In the genomic region with DNA sequence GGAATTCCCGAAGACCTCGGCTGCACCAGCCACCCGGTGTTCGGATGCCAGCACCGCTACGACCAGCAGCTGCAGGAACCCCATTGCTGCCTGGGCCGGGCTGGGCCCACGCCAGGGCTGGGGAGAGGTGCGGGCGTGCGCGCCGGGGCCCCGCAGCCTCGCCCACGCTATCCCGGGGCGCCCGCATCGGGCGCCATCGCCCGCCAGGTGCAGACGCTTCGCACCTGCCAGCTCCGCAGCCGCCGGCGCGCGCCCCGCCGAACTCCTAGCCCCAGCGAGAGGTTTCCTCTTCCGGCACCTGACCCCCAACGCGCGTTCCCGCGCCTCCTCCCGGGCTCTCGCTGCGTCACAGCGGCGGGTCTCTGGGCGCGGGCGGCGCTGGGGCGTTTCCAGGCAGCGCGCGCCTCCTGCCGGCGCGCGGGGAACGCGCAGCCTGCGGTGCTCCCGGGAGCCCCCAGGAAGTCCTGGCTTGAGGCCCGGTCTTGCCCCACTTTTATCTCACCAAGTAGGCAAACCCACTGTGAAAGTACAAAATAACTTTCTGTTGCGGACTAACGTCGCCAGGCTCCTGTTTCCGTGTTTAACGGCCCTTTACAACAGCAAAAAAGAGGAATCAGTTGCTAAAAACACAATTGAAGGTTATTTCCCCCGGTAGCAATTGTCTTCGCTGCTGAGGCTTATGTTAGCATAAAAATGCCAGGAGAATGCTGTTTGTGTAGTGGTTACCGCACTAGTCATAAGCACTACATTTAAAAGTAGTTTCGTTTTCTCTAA, we compare ENCODE assay signal across 8 cellular contexts. TPM values are rescaled to one million over a fixed set of nuclear protein-coding genes. Genes with fewer than 3 reads are reported as not detected.
A peak's percentile ranks its signal among the peaks of the same experiment; 100 is the strongest.
DNase-seq lines count a peak whose midpoint lies in the region; ATAC-seq and TF ChIP-seq lines count a peak whose summit lies in the region.

A gene with protein sequence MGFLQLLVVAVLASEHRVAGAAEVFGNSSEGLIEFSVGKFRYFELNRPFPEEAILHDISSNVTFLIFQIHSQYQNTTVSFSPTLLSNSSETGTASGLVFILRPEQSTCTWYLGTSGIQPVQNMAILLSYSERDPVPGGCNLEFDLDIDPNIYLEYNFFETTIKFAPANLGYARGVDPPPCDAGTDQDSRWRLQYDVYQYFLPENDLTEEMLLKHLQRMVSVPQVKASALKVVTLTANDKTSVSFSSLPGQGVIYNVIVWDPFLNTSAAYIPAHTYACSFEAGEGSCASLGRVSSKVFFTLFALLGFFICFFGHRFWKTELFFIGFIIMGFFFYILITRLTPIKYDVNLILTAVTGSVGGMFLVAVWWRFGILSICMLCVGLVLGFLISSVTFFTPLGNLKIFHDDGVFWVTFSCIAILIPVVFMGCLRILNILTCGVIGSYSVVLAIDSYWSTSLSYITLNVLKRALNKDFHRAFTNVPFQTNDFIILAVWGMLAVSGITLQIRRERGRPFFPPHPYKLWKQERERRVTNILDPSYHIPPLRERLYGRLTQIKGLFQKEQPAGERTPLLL (minus strand): TSS at position 300 of the 774 bp plus-strand sequence. CDS start 216 bp downstream, at position 84.

- H3K27me3 ChIP-seq in left ventricle myocardium inferior (ENCODE audit: low read depth) (no peaks in the 10 kb centered on the region), prostate gland (replicated peaks; ENCODE audit: insufficient read depth) (no peaks in the 10 kb centered on the region)

- no peaks in the 10 kb centered on the region for H3K36me3 ChIP-seq in left ventricle myocardium inferior
- no peaks in the 10 kb centered on the region for H3K36me3 ChIP-seq in prostate gland

- TF ChIP-seq CTCF in left ventricle myocardium inferior (IDR thresholded peaks at IDR 0.05; ENCODE audit: borderline replicate concordance) (peak; percentile 99), prostate gland (IDR thresholded peaks at IDR 0.05) (peak; percentile 92 to 99 (median 98))

- H3K4me1 ChIP-seq in left ventricle myocardium inferior, result peaks cover 48% of the 10 kb centered on the region
- H3K4me1 ChIP-seq in prostate gland (replicated peaks), result no peaks in the 10 kb centered on the region

- ATAC-seq in GM18498 (IDR thresholded peaks at IDR 0.05; ENCODE audit: unreplicated experiment), result peak; percentile 83
- ATAC-seq in HG02885 (IDR thresholded peaks at IDR 0.05; ENCODE audit: poor library complexity, unreplicated experiment), result peak; percentile 87

- WGBS in prostate gland, result under 1% methylated on average over 59 of the region's 71 CpGs

- peak; percentile 65 for TF ChIP-seq POLR2A in prostate gland (IDR thresholded peaks at IDR 0.05)

- H3K4me3 ChIP-seq in left ventricle myocardium inferior (peak within 1 kb of the TSS; percentile 73), prostate gland (peak within 1 kb of the TSS; percentile 82 to 91)

- intact Hi-C loops in T-helper 1 cell treated with Interleukin-12 subunit alpha and Interleukin-12 subunit beta and Interleukin-4 antibody, amounts not matched to agents 30 ng/mL and 1 ng/mL, for 36 hours (cut with micrococcal nuclease), result loop anchor here (1.0 to 10.0 kb wide), 15 partner anchors 8 to 1959 kb away; a partner anchor contains a TSS
- intact Hi-C loops in left ventricle myocardium inferior (cut with micrococcal nuclease), result no loop called here
- intact Hi-C loops in prostate gland (cut with DNase I), result loop anchor here (2.0 to 10.0 kb wide), 2 partner anchors 75 to 159 kb away; a partner anchor contains a TSS

- no peaks in the 10 kb centered on the region for H3K9me3 ChIP-seq in left ventricle myocardium inferior (replicated peaks)
- no peaks in the 10 kb centered on the region for H3K9me3 ChIP-seq in prostate gland

- H3K27ac ChIP-seq in left ventricle myocardium inferior (replicated peaks) (peak within 1 kb of the TSS; percentile 93), prostate gland (peak within 1 kb of the TSS; percentile 88 to 91)

- DNase-seq in NCI-H146 treated with DMSO at 0.1 percent for 48 hours (lab: John Stamatoyannopoulos, UW; ENCODE audit: unreplicated experiment) (peak; percentile 91), amniotic epithelial cell (ENCODE audit: low read depth) (peak; percentile 90), left ventricle myocardium inferior (peak; percentile 92), prostate gland (ENCODE audit: low spot score) (peak; percentile 95), ureter (ENCODE audit: low spot score) (peak; percentile 94)

RNA-seq across cellular contexts. Expression of the gene that starts here (rescaled TPM):
- 54.1 and 66.3 TPM in 2 replicates for total RNA-seq in T-helper 1 cell treated with Interleukin-12 subunit alpha and Interleukin-12 subunit beta and Interleukin-4 antibody, amounts not matched to agents 30 ng/mL and 1 ng/mL, for 36 hours
- 23.2 TPM for total RNA-seq in left ventricle myocardium inferior
- total RNA-seq in prostate gland, result 100 to 1,000 TPM in 1 of 2 donors, 10 to 100 TPM in 1; 94.5 to 132 TPM
- 92.9 TPM for total RNA-seq in ureter

Comparison
In these comparisons a context has a peak if more than half of its experiments do, and no peak if none do; other contexts are left out.
1. Peak in every context shown above with its lines: DNase-seq, ATAC-seq, H3K4me3 ChIP-seq and H3K27ac ChIP-seq.